Comparison of ENCODE assay signal across 25 cellular contexts in genomic region chr12:76896274-76896673, GRCh38. TPM values are rescaled to one million over a fixed set of nuclear protein-coding genes. Genes with fewer than 3 reads are reported as not detected.
DNase-seq lines count a peak whose midpoint lies in the region; ATAC-seq lines count a peak whose summit lies in the region.
"Had no signal": no experiment of that assay in that cellular context is flagged by ENCODE, and none has a peak within 500 bp of the region (broad histone marks: within the 10 kb centered on the region; RNA-seq: fewer than 3 reads in every experiment).

No MANE protein-coding gene starts in this region.

- H3K14ac ChIP-seq in neuronal stem cell (ENCODE audit: low read length) = no peak overlapping the region

- no peak for DNase-seq in stimulated activated naive CD8-positive, alpha-beta T cell treated with anti-CD3 and anti-CD28 coated beads, Interleukin-15, amount 100 ng/mL, for 72 hours
- DNase-seq in stimulated activated naive CD8-positive, alpha-beta T cell treated with anti-CD3 and anti-CD28 coated beads, Interleukin-15, Interleukin-2, amounts not matched to agents 100 U/mL and 50 U/mL, for 24 hours = no peak
- DNase-seq in neuronal stem cell (ENCODE audit: low spot score) = no peak
- no peak for DNase-seq in medulla oblongata (ENCODE audit: extremely low spot score)
- DNase-seq in right cardiac atrium = no peak
- DNase-seq: 8988T; ACHN; BE2C; C1 segment of cervical spinal cord; CD4-positive, alpha-beta memory T cell; CD4-positive, CD25-positive, alpha-beta regulatory T cell; CD8-positive, alpha-beta memory T cell; COR-L47; DMS 273 treated with DMSO at 0.1 percent for 48 hours; DMS153; DMS53; DMS79; DND-41; EL; GDM1 had no signal

- no peak overlapping the region for H2BK120ac ChIP-seq in neuronal stem cell (ENCODE audit: low read depth, low read length)

- H2BK12ac ChIP-seq in neuronal stem cell (ENCODE audit: low read length) = no peak overlapping the region

- no peaks in the 10 kb centered on the region for H3K36me3 Mint-ChIP-seq in stimulated activated memory B cell treated with anti-CD40 and anti-IgM and Interleukin-4, amounts not matched to agents 10 μg/mL and 1 μg/mL and 100 μg/mL, for 72 hours
- H3K36me3 Mint-ChIP-seq: CD14-positive monocyte; CD4-positive, alpha-beta memory T cell; CD4-positive, CD25-positive, alpha-beta regulatory T cell had no signal

- H3K9me3 Mint-ChIP-seq in stimulated activated naive CD8-positive, alpha-beta T cell treated with anti-CD3 and anti-CD28 coated beads, Interleukin-15, amount 100 ng/mL, for 72 hours = peaks cover 0 to 7% of the 10 kb centered on the region in 2 donors
- H3K9me3 Mint-ChIP-seq in stimulated activated memory B cell treated with anti-CD40 and anti-IgM and Interleukin-4, amounts not matched to agents 10 μg/mL and 1 μg/mL and 100 μg/mL, for 72 hours = no peaks in the 10 kb centered on the region

- H4K8ac ChIP-seq in neuronal stem cell (ENCODE audit: low read depth, low read length) = no peak overlapping the region

- H3K27me3 ChIP-seq in neuronal stem cell (ENCODE audit: control insufficient read depth in 3 of 3, insufficient read depth in 3 of 3, low read depth in 1 of 3, low read length in 3 of 3) = no peaks in the 10 kb centered on the region
- H3K27me3 ChIP-seq in right cardiac atrium (ENCODE audit: control insufficient read depth, insufficient read depth) = no peaks in the 10 kb centered on the region
- H3K27me3 ChIP-seq: BE2C, BLaER1 had no signal

- H3K23ac ChIP-seq in neuronal stem cell (ENCODE audit: low read depth, low read length, poor library complexity) = no peak overlapping the region

- no peaks in the 10 kb centered on the region for H3K79me1 ChIP-seq in neuronal stem cell (ENCODE audit: low read depth, low read length)

- H3K9ac ChIP-seq in neuronal stem cell (ENCODE audit: low read depth, low read length, poor library complexity) = no peak overlapping the region
- H3K9ac ChIP-seq: BLaER1 had no signal

- H4K91ac ChIP-seq in neuronal stem cell (ENCODE audit: low read depth, low read length, poor library complexity) = no peak overlapping the region

- H3K4me1 ChIP-seq in neuronal stem cell (ENCODE audit: control insufficient read depth in 2 of 2, insufficient read depth in 1 of 2, low read depth in 1 of 2, low read length in 2 of 2) (no peaks in the 10 kb centered on the region), right cardiac atrium (ENCODE audit: control insufficient read depth, insufficient read depth, low read length) (no peaks in the 10 kb centered on the region)
- H3K4me1 ChIP-seq: BE2C had no signal

- no peak overlapping the region for H2BK15ac ChIP-seq in neuronal stem cell (ENCODE audit: low read length)

- H3K36me3 ChIP-seq in neuronal stem cell (replicated peaks in 1 of 2; ENCODE audit: control insufficient read depth in 2 of 2, insufficient read depth in 2 of 2, low read length in 2 of 2) = no peaks in the 10 kb centered on the region
- H3K36me3 ChIP-seq: BE2C, BLaER1 had no signal

- no peak overlapping the region for H3K4me2 ChIP-seq in neuronal stem cell (ENCODE audit: insufficient read depth, low read length, poor library complexity, severe bottlenecking)
- H3K4me2 ChIP-seq: BLaER1 had no signal

- no peak overlapping the region for H2AK5ac ChIP-seq in neuronal stem cell (ENCODE audit: low read depth, low read length)

- intact Hi-C loops in right cardiac atrium (cut with DNase I) = no loop called here

- H2BK5ac ChIP-seq in neuronal stem cell (ENCODE audit: low read length) = peak overlapping the region; percentile 84

- no peak overlapping the region for H3K4ac ChIP-seq in neuronal stem cell (ENCODE audit: low read length)

- H3K9me3 ChIP-seq in neuronal stem cell (replicated peaks in 1 of 2; ENCODE audit: control insufficient read depth in 2 of 2, insufficient read depth in 1 of 2, low read depth in 1 of 2, low read length in 2 of 2) (peaks cover 0 to 11% of the 10 kb centered on the region in 2 donors), right cardiac atrium (ENCODE audit: control insufficient read depth, low read length) (no peaks in the 10 kb centered on the region)
- H3K9me3 ChIP-seq: BE2C had no signal

- ATAC-seq in stimulated activated naive CD8-positive, alpha-beta T cell treated with anti-CD3 and anti-CD28 coated beads, Interleukin-15, amount 100 ng/mL, for 72 hours = peak; percentile 35
- no peak for ATAC-seq in stimulated activated naive CD8-positive, alpha-beta T cell treated with anti-CD3 and anti-CD28 coated beads, Interleukin-15, Interleukin-2, amounts not matched to agents 100 U/mL and 50 U/mL, for 24 hours
- peak; percentile 55 for ATAC-seq in stimulated activated memory B cell treated with anti-CD40 and anti-IgM and Interleukin-4, amounts not matched to agents 10 μg/mL and 1 μg/mL and 100 μg/mL, for 72 hours
- ATAC-seq in right cardiac atrium (no peak), HG03457 (IDR thresholded peaks at IDR 0.05; ENCODE audit: unreplicated experiment) (no peak)

- H3K27ac Mint-ChIP-seq in stimulated activated naive CD8-positive, alpha-beta T cell treated with anti-CD3 and anti-CD28 coated beads, Interleukin-15, amount 100 ng/mL, for 72 hours = no peak overlapping the region
- H3K27ac Mint-ChIP-seq in stimulated activated memory B cell treated with anti-CD40 and anti-IgM and Interleukin-4, amounts not matched to agents 10 μg/mL and 1 μg/mL and 100 μg/mL, for 72 hours = no peak overlapping the region
- H3K27ac Mint-ChIP-seq: CD4-positive, CD25-positive, alpha-beta regulatory T cell; CD8-positive, alpha-beta memory T cell had no signal

- H2AFZ ChIP-seq in neuronal stem cell (ENCODE audit: low read length) = no peak overlapping the region

- H3K4me3 ChIP-seq in neuronal stem cell (ENCODE audit: low read length in 2 of 2) = no peak overlapping the region
- H3K4me3 ChIP-seq in right cardiac atrium (ENCODE audit: low read length) = no peak overlapping the region
- H3K4me3 ChIP-seq: BLaER1, GM12878 had no signal

- no peak overlapping the region for H3K4me3 Mint-ChIP-seq in stimulated activated naive CD8-positive, alpha-beta T cell treated with anti-CD3 and anti-CD28 coated beads, Interleukin-15, amount 100 ng/mL, for 72 hours
- no peak overlapping the region for H3K4me3 Mint-ChIP-seq in stimulated activated memory B cell treated with anti-CD40 and anti-IgM and Interleukin-4, amounts not matched to agents 10 μg/mL and 1 μg/mL and 100 μg/mL, for 72 hours
- H3K4me3 Mint-ChIP-seq: CD14-positive monocyte; CD4-positive, alpha-beta memory T cell; CD4-positive, CD25-positive, alpha-beta regulatory T cell; CD8-positive, alpha-beta memory T cell had no signal

- whole genome bisulfite sequencing in neuronal stem cell (ENCODE audit: extremely low coverage in 2 of 2, insufficient read length in 2 of 2, insufficient replicate concordance in 1 of 2), 2 donors = no CpG with 5 or more reads among the region's 1 CpG
- WGBS in right cardiac atrium = 98% methylated on average over 1 of the region's 1 CpG

- peaks cover 9% of the 10 kb centered on the region for H3K27me3 Mint-ChIP-seq in stimulated activated naive CD8-positive, alpha-beta T cell treated with anti-CD3 and anti-CD28 coated beads, Interleukin-15, amount 100 ng/mL, for 72 hours
- peaks cover 13% of the 10 kb centered on the region for H3K27me3 Mint-ChIP-seq in stimulated activated memory B cell treated with anti-CD40 and anti-IgM and Interleukin-4, amounts not matched to agents 10 μg/mL and 1 μg/mL and 100 μg/mL, for 72 hours

- no peak overlapping the region for H3K18ac ChIP-seq in neuronal stem cell (ENCODE audit: low read length)

- H3K4me1 Mint-ChIP-seq in stimulated activated naive CD8-positive, alpha-beta T cell treated with anti-CD3 and anti-CD28 coated beads, Interleukin-15, amount 100 ng/mL, for 72 hours = no peaks in the 10 kb centered on the region
- H3K4me1 Mint-ChIP-seq in stimulated activated memory B cell treated with anti-CD40 and anti-IgM and Interleukin-4, amounts not matched to agents 10 μg/mL and 1 μg/mL and 100 μg/mL, for 72 hours = no peaks in the 10 kb centered on the region
- H3K4me1 Mint-ChIP-seq: CD14-positive monocyte; CD4-positive, alpha-beta memory T cell; CD4-positive, CD25-positive, alpha-beta regulatory T cell; CD8-positive, alpha-beta memory T cell had no signal

- H3K27ac ChIP-seq in neuronal stem cell (replicated peaks; ENCODE audit: low read length) (no peak overlapping the region), right cardiac atrium (ENCODE audit: low read length) (no peak overlapping the region)
- H3K27ac ChIP-seq: BLaER1 had no signal

RNA-seq across cellular contexts. Expression of gene CSRP2, which starts 17.5 kb away (rescaled TPM):
- polyA plus RNA-seq in neuronal stem cell (2013, experiment 1 of 2) = 288 TPM
- 282 TPM for polyA plus RNA-seq in neuronal stem cell (2013, experiment 2 of 2)
- total RNA-seq in right cardiac atrium = 10 to 100 TPM in 1 of 4 donors, 1 to 10 TPM in 3; 5.0 to 10.2 (median 6.0) TPM
- polyA plus RNA-seq in right cardiac atrium = 24.0 TPM
- total RNA-seq: CD4-positive, alpha-beta memory T cell; CD4-positive, CD25-positive, alpha-beta regulatory T cell had no signal

Comparison
In these comparisons a context has a peak if more than half of its experiments do, and no peak if none do; other contexts are left out.
1. ATAC-seq: peak in stimulated activated naive CD8-positive, alpha-beta T cell treated with anti-CD3 and anti-CD28 coated beads, Interleukin-15, amount 100 ng/mL, for 72 hours (single experiment) and stimulated activated memory B cell treated with anti-CD40 and anti-IgM and Interleukin-4, amounts not matched to agents 10 μg/mL and 1 μg/mL and 100 μg/mL, for 72 hours (single experiment); none in stimulated activated naive CD8-positive, alpha-beta T cell treated with anti-CD3 and anti-CD28 coated beads, Interleukin-15, Interleukin-2, amounts not matched to agents 100 U/mL and 50 U/mL, for 24 hours (single experiment), right cardiac atrium (0 of 2) and HG03457 (single experiment).